In genomic region chr1:55089683-55090082, GRCh38 we compare ENCODE assay signal across 20 cellular contexts. TPM values are rescaled to one million over a fixed set of nuclear protein-coding genes. Genes with fewer than 3 reads are reported as not detected.
DNase-seq lines count a peak whose midpoint lies in the region; ATAC-seq and TF ChIP-seq lines count a peak whose summit lies in the region.
"Had no signal": no experiment of that assay in that cellular context is flagged by ENCODE, and none has a peak within 500 bp of the region (broad histone marks: within the 10 kb centered on the region; RNA-seq: fewer than 3 reads in every experiment).

No MANE protein-coding gene starts in this region.

- ATAC-seq in GM19452 (IDR thresholded peaks at IDR 0.05; ENCODE audit: unreplicated experiment) = no peak

- H3K27ac ChIP-seq in brain microvascular endothelial cell = no peak overlapping the region
- H3K27ac ChIP-seq: HL-60 had no signal

- peaks cover 58% of the 10 kb centered on the region for H3K36me3 ChIP-seq in brain microvascular endothelial cell (replicated peaks)

- in situ Hi-C loops in brain microvascular endothelial cell (cut with HindIII; ENCODE audit: low pct_ligation_motif_present, low sequenced_read_pairs) = no loop called here

- no peaks in the 10 kb centered on the region for H3K27me3 Mint-ChIP-seq in HFFc6 (ENCODE audit: insufficient read depth)
- H3K27me3 Mint-ChIP-seq: CD4-positive, alpha-beta memory T cell had no signal

- DNase-seq in EH (ENCODE audit: low read depth) (peak; percentile 45), HFFc6 (peak; percentile 8), brain microvascular endothelial cell (peak; percentile 25), myocyte (ENCODE audit: low read depth) (peak; percentile 30), DMS114 treated with DMSO at 0.1 percent for 48 hours (lab: John Stamatoyannopoulos, UW; ENCODE audit: unreplicated experiment) (no peak), NCI-H2171 (lab: John Stamatoyannopoulos, UW) (no peak)
- DNase-seq: BE2C; Calu3; CD4-positive, alpha-beta memory T cell; DMS79; HCEC 1CT; NCI-H1105; NCI-H1694 treated with DMSO at 0.1 percent for 48 hours; NCI-H526 treated with DMSO at 0.1 percent for 48 hours; NK-92 treated with Interleukin-12 subunit alpha and Interleukin-12 subunit beta, amount 100 ng/mL, for 24 hours; SIG-M5 had no signal

- TF ChIP-seq CTCF in HFFc6 (IDR thresholded peaks at IDR 0.05) (no peak), brain microvascular endothelial cell (IDR thresholded peaks at IDR 0.05; ENCODE audit: low read depth, low read length, missing control alignments) (no peak)

- H3K4me1 Mint-ChIP-seq in HFFc6 (ENCODE audit: low read depth) = peaks cover 5% of the 10 kb centered on the region; the same call in 1 of the 2 replicates

- H3K27ac Mint-ChIP-seq in HFFc6 = no peak overlapping the region

- H3K36me3 Mint-ChIP-seq in HFFc6 (ENCODE audit: low read depth) = peaks cover 38% of the 10 kb centered on the region

- no peak overlapping the region for H3K4me3 Mint-ChIP-seq in HFFc6
- H3K4me3 Mint-ChIP-seq: CD4-positive, alpha-beta memory T cell had no signal

- no peak overlapping the region for H3K4me3 ChIP-seq in brain microvascular endothelial cell (ENCODE audit: low read depth, low read length)

- no peaks in the 10 kb centered on the region for H3K27me3 ChIP-seq in brain microvascular endothelial cell (replicated peaks)
- H3K27me3 ChIP-seq: BE2C had no signal

- no peaks in the 10 kb centered on the region for H3K9me3 Mint-ChIP-seq in HFFc6
- H3K9me3 Mint-ChIP-seq: CD4-positive, alpha-beta memory T cell had no signal

RNA-seq across cellular contexts. Expression of gene PCSK9, which starts 50.3 kb away (rescaled TPM):
- under 1 TPM in 2 of 6 experiments, not detected in 4; 0.05 TPM for total RNA-seq in HFFc6 (2021; fragmentation: NEBNext Ultra II Directional; extraction: Animal tissue kit (Norgen Biotek cat#: 25700))
- 1.2 and 8.8 TPM in 2 replicates for total RNA-seq in myocyte
- 1.9 TPM for polyA plus RNA-seq in myocyte (2012)
- total RNA-seq: CD4-positive, alpha-beta memory T cell; OCI-LY7; RPMI7951 had no signal
- polyA plus RNA-seq: CD4-positive, alpha-beta memory T cell had no signal

Comparison
In these comparisons a context has a peak if more than half of its experiments do, and no peak if none do; other contexts are left out.
1. DNase-seq: peak in EH (single experiment), HFFc6 (single experiment), brain microvascular endothelial cell (single experiment) and myocyte (single experiment); none in DMS114 treated with DMSO at 0.1 percent for 48 hours (single experiment) and NCI-H2171 (single experiment).